ENCODE assay signal across 25 cellular contexts in the genomic region with DNA sequence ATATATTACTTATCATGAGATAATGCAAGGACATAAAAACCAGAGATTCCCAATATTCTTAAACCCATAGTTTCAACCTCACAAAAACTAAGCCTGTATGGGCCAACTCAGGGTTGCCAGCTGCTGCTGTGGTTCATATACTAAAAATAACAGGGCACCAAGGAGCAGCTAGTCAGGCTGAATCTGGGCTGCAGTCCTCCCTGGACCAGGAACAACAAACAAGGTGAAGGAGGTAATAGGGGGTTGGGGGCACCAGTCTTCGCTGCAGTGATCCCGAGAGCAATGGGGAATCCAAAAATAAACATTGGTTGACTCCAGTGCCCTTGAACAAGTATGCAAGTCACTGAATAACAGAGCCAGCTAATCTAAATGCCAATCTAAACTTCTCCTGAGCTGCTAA.
A peak's percentile ranks its signal among the peaks of the same experiment; 100 is the strongest.
DNase-seq lines count a peak whose midpoint lies in the region; ATAC-seq and TF ChIP-seq lines count a peak whose summit lies in the region.
"Had no signal": no experiment of that assay in that cellular context is flagged by ENCODE, and none has a peak within 500 bp of the region (broad histone marks: within the 10 kb centered on the region; RNA-seq: fewer than 3 reads in every experiment).

No MANE protein-coding gene starts in this region.

- H3K27me3 Mint-ChIP-seq in chondrocyte (ENCODE audit: low read depth): no peaks in the 10 kb centered on the region

- DNase-seq in Right ventricle myocardium inferior (ENCODE audit: missing footprints): no peak
- no peak for DNase-seq in left cardiac atrium
- peak; percentile 76 for DNase-seq in myocyte (ENCODE audit: low read depth)
- no peak for DNase-seq in upper lobe of right lung
- no peak for DNase-seq in chondrocyte (ENCODE audit: low spot score)
- DNase-seq: 8988T; ACHN; BE2C; CD8-positive, alpha-beta memory T cell; GM23248; H7; Kasumi-1; MG63; NCI-H1105 treated with DMSO at 0.1 percent for 48 hours; NCI-H146; NCI-H1930; NCI-H2107; NCI-H524; NCI-H774; PC-3 had no signal

- no peaks in the 10 kb centered on the region for H3K36me3 ChIP-seq in Loucy (ENCODE audit: insufficient read depth, low read length)
- no peaks in the 10 kb centered on the region for H3K36me3 ChIP-seq in upper lobe of right lung
- H3K36me3 ChIP-seq: BE2C, MG63, SJSA1 had no signal

- no peaks in the 10 kb centered on the region for H3K79me2 ChIP-seq in Loucy (ENCODE audit: insufficient read depth, low read length)

- peaks cover 12% of the 10 kb centered on the region for H3K4me1 Mint-ChIP-seq in chondrocyte (ENCODE audit: low read depth)
- H3K4me1 Mint-ChIP-seq: CD14-positive monocyte; CD8-positive, alpha-beta memory T cell had no signal

- ATAC-seq in Right ventricle myocardium inferior: peak; percentile 37
- ATAC-seq in left cardiac atrium: no peak
- ATAC-seq in upper lobe of right lung: peak; percentile 21
- ATAC-seq in HG02610 (IDR thresholded peaks at IDR 0.05; ENCODE audit: unreplicated experiment): no peak
- ATAC-seq: K562, PC-3 had no signal

- H3K27ac ChIP-seq in upper lobe of right lung: no peak overlapping the region
- H3K27ac ChIP-seq: GM23248, SJSA1 had no signal

- H3K9me3 Mint-ChIP-seq in chondrocyte (ENCODE audit: low read depth): peaks cover 2% of the 10 kb centered on the region

- H3K27me3 ChIP-seq in Loucy (ENCODE audit: insufficient read depth, low read length, poor library complexity, severe bottlenecking) (no peaks in the 10 kb centered on the region), upper lobe of right lung (no peaks in the 10 kb centered on the region)
- H3K27me3 ChIP-seq: BE2C, MG63, SJSA1 had no signal

- intact Hi-C loops in Right ventricle myocardium inferior (cut with DNase I) (no loop called here), left cardiac atrium (cut with DNase I) (no loop called here), upper lobe of right lung (cut with DNase I) (no loop called here)

- H2AFZ ChIP-seq in Loucy (ENCODE audit: low read length): 0 out of 2 replicates have a peak overlapping the region, but pooled peaks have one; percentile 3
- H2AFZ ChIP-seq: GM23248 had no signal

- H3K9ac ChIP-seq in Loucy (ENCODE audit: low read depth, low read length, poor library complexity, severe bottlenecking): no peak overlapping the region
- H3K9ac ChIP-seq: GM23248 had no signal

- H3K4me3 Mint-ChIP-seq in chondrocyte (ENCODE audit: unreplicated experiment): no peak overlapping the region
- H3K4me3 Mint-ChIP-seq: CD14-positive monocyte; CD8-positive, alpha-beta memory T cell had no signal

- no peaks in the 10 kb centered on the region for H4K20me1 ChIP-seq in Loucy (ENCODE audit: insufficient read depth, low read length, poor library complexity, severe bottlenecking)

- H3K4me1 ChIP-seq in Loucy (ENCODE audit: insufficient read depth, low read length, poor library complexity, severe bottlenecking): no peaks in the 10 kb centered on the region
- H3K4me1 ChIP-seq in upper lobe of right lung: no peaks in the 10 kb centered on the region
- H3K4me1 ChIP-seq: SJSA1 had no signal

- no peak overlapping the region for H3K4me3 ChIP-seq in Loucy (ENCODE audit: low read length, poor library complexity, severe bottlenecking)
- no peak overlapping the region for H3K4me3 ChIP-seq in upper lobe of right lung
- H3K4me3 ChIP-seq: GM23248, K562, MG63, SJSA1 had no signal

- TF ChIP-seq CTCF in Loucy (conservative IDR thresholded peaks at IDR 0.05; ENCODE audit: low read length) (no peak), upper lobe of right lung (IDR thresholded peaks at IDR 0.05) (no peak), chondrocyte (IDR thresholded peaks at IDR 0.05) (no peak)

- H3K9me3 ChIP-seq in Loucy (ENCODE audit: insufficient read depth, low read depth, low read length) (no peaks in the 10 kb centered on the region), upper lobe of right lung (no peaks in the 10 kb centered on the region)
- H3K9me3 ChIP-seq: BE2C, SJSA1 had no signal

- H3F3A ChIP-seq in Loucy (ENCODE audit: low read depth): no peaks in the 10 kb centered on the region

- no peaks in the 10 kb centered on the region for H3K9me2 ChIP-seq in Loucy (replicated peaks; ENCODE audit: low read depth, low read length)

- no peaks in the 10 kb centered on the region for H3K36me3 Mint-ChIP-seq in chondrocyte (ENCODE audit: low read depth)
- H3K36me3 Mint-ChIP-seq: CD14-positive monocyte; CD8-positive, alpha-beta memory T cell had no signal

- no peak overlapping the region for H3K4me2 ChIP-seq in Loucy (ENCODE audit: low read depth, low read length, poor library complexity, severe bottlenecking)

- no peak overlapping the region for H3K27ac Mint-ChIP-seq in chondrocyte (ENCODE audit: unreplicated experiment)
- H3K27ac Mint-ChIP-seq: CD14-positive monocyte; CD8-positive, alpha-beta memory T cell had no signal

Comparison
In these comparisons a context has a peak if more than half of its experiments do, and no peak if none do; other contexts are left out.
1. ATAC-seq: peak in Right ventricle myocardium inferior (single experiment) and upper lobe of right lung (single experiment); none in left cardiac atrium (0 of 2) and HG02610 (single experiment).